1 cellular context compared by ENCODE assay signal in genomic region chr1:207054476-207054875, GRCh38.
TF ChIP-seq lines count a peak whose summit lies in the region.

No MANE protein-coding gene starts in this region.

TF ChIP-seq in HEK293T, 16 proteins besides CTCF, POLR2A, EP300 and RAD21 (continued from another document):
- no peak for TF ChIP-seq ELF4 (IDR thresholded peaks at IDR 0.05)
- no peak for TF ChIP-seq ARNT (IDR thresholded peaks at IDR 0.05)
- TF ChIP-seq HDGF (IDR thresholded peaks at IDR 0.05; ENCODE audit: borderline replicate concordance): no peak
- TF ChIP-seq FOXA1 (IDR thresholded peaks at IDR 0.05): no peak
- no peak for TF ChIP-seq NFRKB (IDR thresholded peaks at IDR 0.05)
- TF ChIP-seq PKNOX1 (IDR thresholded peaks at IDR 0.05): no peak
- TF ChIP-seq FOXM1 (IDR thresholded peaks at IDR 0.05; ENCODE audit: borderline replicate concordance): no peak
- no peak for TF ChIP-seq FOXK2 (IDR thresholded peaks at IDR 0.05)
- no peak for TF ChIP-seq SP1 (IDR thresholded peaks at IDR 0.05)
- no peak for TF ChIP-seq LEF1 (IDR thresholded peaks at IDR 0.05; ENCODE audit: borderline replicate concordance)
- TF ChIP-seq CTBP1 (IDR thresholded peaks at IDR 0.05; ENCODE audit: borderline replicate concordance): no peak
- TF ChIP-seq SUZ12 (IDR thresholded peaks at IDR 0.05): no peak
- TF ChIP-seq BHLHE40 (IDR thresholded peaks at IDR 0.05; ENCODE audit: borderline replicate concordance): no peak
- TF ChIP-seq ZNF384 (IDR thresholded peaks at IDR 0.05): no peak
